In the genomic region with DNA sequence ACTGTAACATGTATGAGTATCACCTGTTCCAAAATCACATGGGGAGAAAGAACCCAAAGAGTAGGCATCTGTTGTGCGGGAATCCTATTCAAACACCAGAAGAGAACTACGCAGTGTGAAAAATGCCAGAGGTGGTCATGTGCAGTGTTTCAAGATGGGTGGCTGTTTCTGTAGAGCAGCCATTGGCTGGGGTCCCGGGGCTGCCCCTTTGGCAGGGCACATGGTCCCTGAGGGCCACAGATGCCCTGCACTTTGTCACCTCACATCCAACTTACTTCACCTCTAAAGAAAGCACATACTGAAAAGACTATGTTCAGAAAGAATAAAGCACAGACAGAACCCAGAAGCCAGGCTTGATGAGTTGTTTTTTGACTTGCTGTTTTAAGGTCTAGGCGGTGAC, we compare ENCODE assay signal across 24 cellular contexts. TPM values are rescaled to one million over a fixed set of nuclear protein-coding genes. Genes with fewer than 3 reads are reported as not detected.
DNase-seq lines count a peak whose midpoint lies in the region; ATAC-seq and TF ChIP-seq lines count a peak whose summit lies in the region.
"Had no signal": no experiment of that assay in that cellular context is flagged by ENCODE, and none has a peak within 500 bp of the region (broad histone marks: within the 10 kb centered on the region; RNA-seq: fewer than 3 reads in every experiment).

No MANE protein-coding gene starts in this region.

- H3K27ac ChIP-seq in heart left ventricle (peak overlapping the region; percentile 20 to 83 (median 72)), prostate gland (peak overlapping the region; percentile 45 to 68)
- no peak overlapping the region for H3K27ac ChIP-seq in CD8-positive, alpha-beta memory T cell (ENCODE audit: low read depth, low read length)
- H3K27ac ChIP-seq: Peyer's patch, SJCRH30 had no signal

- 42 to 67% (median 52%) methylated on average over 4 of the region's 4 CpGs for WGBS in heart left ventricle, 4 donors
- 83% methylated on average over 4 of the region's 4 CpGs for WGBS in prostate gland

- CTCF ChIA-PET in CD8-positive, alpha-beta memory T cell (lab: Charles Lee), result no interaction called here
- CTCF ChIA-PET in activated CD4-positive, alpha-beta T cell treated with anti-CD3 and anti-CD28 coated beads for 36 hours (lab: Charles Lee), result no interaction called here

- peak overlapping the region in 1 of 8 donors; percentile 17 for H3K27ac Mint-ChIP-seq in CD8-positive, alpha-beta memory T cell
- no peak overlapping the region for H3K27ac Mint-ChIP-seq in activated CD4-positive, alpha-beta T cell treated with anti-CD3 and anti-CD28 coated beads for 36 hours

- H3K4me3 ChIP-seq in heart left ventricle (no peak overlapping the region), prostate gland (no peak overlapping the region)
- no peak overlapping the region for H3K4me3 ChIP-seq in CD8-positive, alpha-beta memory T cell (ENCODE audit: low read length)
- H3K4me3 ChIP-seq: Peyer's patch, SJCRH30 had no signal

- H3K9me3 Mint-ChIP-seq in CD8-positive, alpha-beta memory T cell, result no peaks in the 10 kb centered on the region
- no peaks in the 10 kb centered on the region for H3K9me3 Mint-ChIP-seq in activated CD4-positive, alpha-beta T cell treated with anti-CD3 and anti-CD28 coated beads for 36 hours (ENCODE audit: low read depth)

- no peak overlapping the region for H3K4me3 Mint-ChIP-seq in CD8-positive, alpha-beta memory T cell
- H3K4me3 Mint-ChIP-seq in activated CD4-positive, alpha-beta T cell treated with anti-CD3 and anti-CD28 coated beads for 36 hours, result no peak overlapping the region

- peaks cover 0 to 99% (median 16%) of the 10 kb centered on the region in 3 donors for H3K36me3 Mint-ChIP-seq in CD8-positive, alpha-beta memory T cell
- H3K36me3 Mint-ChIP-seq in activated CD4-positive, alpha-beta T cell treated with anti-CD3 and anti-CD28 coated beads for 36 hours (ENCODE audit: low read depth), result peaks cover 70% of the 10 kb centered on the region

- H3K36me3 ChIP-seq in heart left ventricle, result peaks cover 0 to 100% (median 100%) of the 10 kb centered on the region in 9 donors
- H3K36me3 ChIP-seq in prostate gland, result peaks cover 38 to 53% of the 10 kb centered on the region in 2 donors
- H3K36me3 ChIP-seq in CD8-positive, alpha-beta memory T cell (ENCODE audit: insufficient read depth, low read length), result peaks cover 94% of the 10 kb centered on the region

- peaks cover 0 to 2% (median 0%) of the 10 kb centered on the region in 3 donors for H3K4me1 Mint-ChIP-seq in CD8-positive, alpha-beta memory T cell
- no peaks in the 10 kb centered on the region for H3K4me1 Mint-ChIP-seq in activated CD4-positive, alpha-beta T cell treated with anti-CD3 and anti-CD28 coated beads for 36 hours

- intact Hi-C loops in Right ventricle myocardium inferior (cut with DNase I) (loop anchor here (2.0 to 5.0 kb wide), 2 partner anchors 66 to 133 kb away; no protein-coding TSS in a partner anchor), left cardiac atrium (cut with DNase I) (no loop called here), heart left ventricle (cut with DNase I) (loop anchor here in 4 of 10 donors (5.0 to 10.0 kb wide), 4 partner anchors 56 to 349 kb away; no protein-coding TSS in a partner anchor), prostate gland (cut with DNase I) (loop anchor here (5.0 kb wide), 1 partner anchor 56 kb away; no protein-coding TSS in a partner anchor)
- intact Hi-C loops in activated CD4-positive, alpha-beta T cell treated with anti-CD3 and anti-CD28 coated beads for 36 hours (cut with DNase I, micrococcal nuclease), result no loop called here

- POLR2A ChIA-PET in CD8-positive, alpha-beta memory T cell (lab: Charles Lee), result no interaction called here
- POLR2A ChIA-PET in activated CD4-positive, alpha-beta T cell treated with anti-CD3 and anti-CD28 coated beads for 36 hours (lab: Charles Lee), result no interaction called here

- no peaks in the 10 kb centered on the region for H3K9me3 ChIP-seq in heart left ventricle
- no peaks in the 10 kb centered on the region for H3K9me3 ChIP-seq in prostate gland
- H3K9me3 ChIP-seq in CD8-positive, alpha-beta memory T cell (ENCODE audit: low read length), result no peaks in the 10 kb centered on the region
- H3K9me3 ChIP-seq: Peyer's patch, SJCRH30 had no signal

- H3K27me3 Mint-ChIP-seq in CD8-positive, alpha-beta memory T cell, result no peaks in the 10 kb centered on the region
- no peaks in the 10 kb centered on the region for H3K27me3 Mint-ChIP-seq in activated CD4-positive, alpha-beta T cell treated with anti-CD3 and anti-CD28 coated beads for 36 hours

- ATAC-seq in Right ventricle myocardium inferior, result peak; percentile 62
- ATAC-seq in left cardiac atrium, result no peak
- ATAC-seq in heart left ventricle, result peak; percentile 63 to 75 (median 68)
- no peak for ATAC-seq in HG03135 (IDR thresholded peaks at IDR 0.05; ENCODE audit: unreplicated experiment)
- ATAC-seq in activated CD4-positive, alpha-beta T cell treated with anti-CD3 and anti-CD28 coated beads for 36 hours, result no peak
- no peak for ATAC-seq in HG02870 (IDR thresholded peaks at IDR 0.05; ENCODE audit: unreplicated experiment)

- TF ChIP-seq POLR2A in heart left ventricle (IDR thresholded peaks at IDR 0.05), result no peak
- no peak for TF ChIP-seq POLR2A in prostate gland (IDR thresholded peaks at IDR 0.05)

- TF ChIP-seq CTCF in heart left ventricle (IDR thresholded peaks at IDR 0.05), result no peak
- TF ChIP-seq CTCF in prostate gland (IDR thresholded peaks at IDR 0.05), result no peak

- H3K4me1 ChIP-seq in heart left ventricle, result peaks cover 3 to 97% (median 57%) of the 10 kb centered on the region in 12 donors
- no peaks in the 10 kb centered on the region for H3K4me1 ChIP-seq in prostate gland (replicated peaks)
- H3K4me1 ChIP-seq in CD8-positive, alpha-beta memory T cell (ENCODE audit: insufficient read depth, low read length), result no peaks in the 10 kb centered on the region

- DNase-seq in Right ventricle myocardium inferior (ENCODE audit: missing footprints) (peak; percentile 79), left cardiac atrium (no peak), heart left ventricle (peak in 4 of 5 donors; percentile 61 to 87 (median 70)), prostate gland (ENCODE audit: low spot score) (no peak)
- DNase-seq in CD8-positive, alpha-beta memory T cell, result no peak
- no peak for DNase-seq in activated CD4-positive, alpha-beta T cell treated with anti-CD3 and anti-CD28 coated beads for 36 hours
- DNase-seq: 8988T, ACHN, DMS153, DND-41, KBM-7, MV-4-11, NCI-H1105, NCI-H1436 treated with DMSO at 0.1 percent for 48 hours, NCI-H1930, NCI-H2107, NCI-H526, Peyer's patch had no signal

- H3K27me3 ChIP-seq in heart left ventricle, result no peaks in the 10 kb centered on the region
- no peaks in the 10 kb centered on the region for H3K27me3 ChIP-seq in prostate gland (replicated peaks; ENCODE audit: insufficient read depth)
- H3K27me3 ChIP-seq in CD8-positive, alpha-beta memory T cell (ENCODE audit: insufficient read depth, low read length, poor library complexity, severe bottlenecking), result no peaks in the 10 kb centered on the region
- H3K27me3 ChIP-seq: Peyer's patch, SJCRH30 had no signal

RNA-seq across cellular contexts. Expression of a gene that starts 12.3 kb away (rescaled TPM):
- 220 TPM for total RNA-seq in Right ventricle myocardium inferior
- 100 to 1,000 TPM; 178 to 214 TPM for total RNA-seq in left cardiac atrium
- total RNA-seq in heart left ventricle, result 100 to 1,000 TPM; 144 to 320 (median 193) TPM
- 100 to 1,000 TPM; 104 to 367 TPM for polyA plus RNA-seq in heart left ventricle
- total RNA-seq in prostate gland, result 100 to 1,000 TPM; 269 to 367 TPM
- 100 to 1,000 TPM; 116 to 126 TPM for total RNA-seq in CD8-positive, alpha-beta memory T cell
- 81.1 TPM for polyA plus RNA-seq in CD8-positive, alpha-beta memory T cell
- 10 to 100 TPM; 72.9 to 92.9 TPM for total RNA-seq in activated CD4-positive, alpha-beta T cell treated with anti-CD3 and anti-CD28 coated beads for 36 hours

RNA-seq across cellular contexts. Expression of a gene that starts 19.1 kb away (rescaled TPM):
- total RNA-seq in Right ventricle myocardium inferior (15.1 TPM), left cardiac atrium (10 to 100 TPM; 28.2 to 47.0 TPM), heart left ventricle (10 to 100 TPM in 7 of 9 donors, 1 to 10 TPM in 2; 7.5 to 36.2 (median 12.1) TPM), prostate gland (10 to 100 TPM in 1 of 2 donors, 1 to 10 TPM in 1; 7.9 to 18.0 TPM)
- 10 to 100 TPM in 1 of 2 donors, 1 to 10 TPM in 1; 5.7 to 23.5 TPM for polyA plus RNA-seq in heart left ventricle
- under 1 TPM; 0.20 to 0.37 TPM for total RNA-seq in CD8-positive, alpha-beta memory T cell
- polyA plus RNA-seq in CD8-positive, alpha-beta memory T cell, result 13.6 TPM
- total RNA-seq in activated CD4-positive, alpha-beta T cell treated with anti-CD3 and anti-CD28 coated beads for 36 hours, result 1 to 10 TPM in 1 of 2 experiments, under 1 TPM in 1; 0.96 to 1.9 TPM
- total RNA-seq: LHCN-M2, MCF 10A, SJCRH30 had no signal

RNA-seq across cellular contexts. Expression of a gene that starts 31.8 kb away (rescaled TPM):
- total RNA-seq in Right ventricle myocardium inferior (7.9 TPM), left cardiac atrium (10 to 100 TPM; 15.1 to 15.5 TPM), heart left ventricle (10 to 100 TPM in 2 of 9 donors, 1 to 10 TPM in 7; 1.4 to 45.8 (median 4.9) TPM), prostate gland (10 to 100 TPM in 1 of 2 donors, 1 to 10 TPM in 1; 3.4 to 17.9 TPM)
- 1 to 10 TPM; 4.1 to 6.9 TPM for polyA plus RNA-seq in heart left ventricle
- total RNA-seq in CD8-positive, alpha-beta memory T cell, result 1 to 10 TPM; 1.2 to 1.3 TPM
- 0.53 TPM for polyA plus RNA-seq in CD8-positive, alpha-beta memory T cell
- total RNA-seq in activated CD4-positive, alpha-beta T cell treated with anti-CD3 and anti-CD28 coated beads for 36 hours, result under 1 TPM; 0.50 to 0.63 TPM
- total RNA-seq: LHCN-M2, MCF 10A, SJCRH30 had no signal
- polyA plus RNA-seq: BJ had no signal

Comparison
In these comparisons a context has a peak if more than half of its experiments do, and no peak if none do; other contexts are left out.
1. ATAC-seq: peak in Right ventricle myocardium inferior (single experiment) and heart left ventricle (4 of 4); none in left cardiac atrium (0 of 2), HG03135 (single experiment), activated CD4-positive, alpha-beta T cell treated with anti-CD3 and anti-CD28 coated beads for 36 hours (single experiment) and HG02870 (single experiment).
2. DNase-seq: peak in Right ventricle myocardium inferior (single experiment) and heart left ventricle (4 of 5); none in left cardiac atrium (single experiment), prostate gland (single experiment), CD8-positive, alpha-beta memory T cell (0 of 5) and activated CD4-positive, alpha-beta T cell treated with anti-CD3 and anti-CD28 coated beads for 36 hours (single experiment).
3. intact Hi-C loops: an anchor here in Right ventricle myocardium inferior (2.0 to 5.0 kb wide) and prostate gland (5.0 kb wide); none called in left cardiac atrium and activated CD4-positive, alpha-beta T cell treated with anti-CD3 and anti-CD28 coated beads for 36 hours.